ENCODE assay signal across 7 cellular contexts in the genomic region with DNA sequence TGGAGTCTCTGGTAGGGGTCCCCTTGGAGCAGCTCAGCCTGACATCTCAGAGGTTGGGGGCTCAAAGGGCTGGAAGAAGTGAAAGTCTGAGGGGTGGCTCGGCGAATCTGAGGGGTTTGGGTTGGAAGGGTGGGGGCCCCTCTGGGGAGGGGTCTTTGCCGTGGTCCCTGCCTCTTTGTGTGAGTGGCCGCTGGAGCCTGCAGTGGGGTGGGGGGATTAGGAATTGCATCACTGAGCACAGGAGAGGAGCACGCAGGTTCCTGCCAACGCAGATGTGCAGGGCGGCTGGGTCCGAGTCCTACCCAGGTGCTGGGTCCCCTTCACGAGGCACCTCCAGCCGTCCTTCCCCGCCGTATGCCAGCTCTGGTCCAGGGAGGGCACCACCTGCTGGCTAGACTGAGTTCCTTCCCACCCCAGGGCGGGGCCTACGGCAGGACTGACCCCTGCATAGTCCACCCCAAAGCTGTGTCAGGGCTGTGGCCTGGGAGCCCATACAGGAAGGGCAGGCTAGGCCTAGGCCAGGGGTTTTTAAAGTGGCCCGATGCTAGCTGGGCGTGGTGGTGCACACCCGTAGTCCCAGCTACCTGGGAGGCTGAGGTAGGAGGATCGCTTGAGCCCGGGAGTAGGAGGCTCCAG. TPM values are rescaled to one million over a fixed set of nuclear protein-coding genes. Genes with fewer than 3 reads are reported as not detected.
DNase-seq lines count a peak whose midpoint lies in the region; ATAC-seq and TF ChIP-seq lines count a peak whose summit lies in the region.

No MANE protein-coding gene starts in this region.

- no peak for ATAC-seq in GM19324 (IDR thresholded peaks at IDR 0.05; ENCODE audit: low FRiP score, unreplicated experiment)

- H3K14ac ChIP-seq in neuronal stem cell (ENCODE audit: low read length), result no peak overlapping the region

- H3K18ac ChIP-seq in neuronal stem cell (ENCODE audit: low read length), result peak overlapping the region; percentile 70

- TF ChIP-seq CTCF in GM06990 (IDR thresholded peaks at IDR 0.05; ENCODE audit: insufficient read depth, low read length, poor library complexity, severe bottlenecking), result peak; percentile 44
- TF ChIP-seq CTCF in colonic mucosa (IDR thresholded peaks at IDR 0.05), result peak; percentile 42

- H3K4me3 ChIP-seq in GM06990 (replicated peaks; ENCODE audit: low read depth, low read length) (no peak overlapping the region), colonic mucosa (no peak overlapping the region), neuronal stem cell (ENCODE audit: low read length in 2 of 2) (no peak overlapping the region)

- no peak overlapping the region for H2BK12ac ChIP-seq in neuronal stem cell (ENCODE audit: low read length)

- H3K27me3 ChIP-seq in GM06990 (replicated peaks; ENCODE audit: control insufficient read depth, insufficient read depth, low read length), result no peaks in the 10 kb centered on the region
- H3K27me3 ChIP-seq in colonic mucosa, result no peaks in the 10 kb centered on the region
- H3K27me3 ChIP-seq in neuronal stem cell (ENCODE audit: control insufficient read depth in 3 of 3, insufficient read depth in 3 of 3, low read depth in 1 of 3, low read length in 3 of 3), result peaks cover 0 to 86% (median 3%) of the 10 kb centered on the region in 3 experiments

- WGBS in neuronal stem cell (ENCODE audit: extremely low coverage in 2 of 2, insufficient read length in 2 of 2, insufficient replicate concordance in 1 of 2), 2 donors, result no CpG with 5 or more reads among the region's 19 CpGs

- H3K27ac ChIP-seq in colonic mucosa (no peak overlapping the region), neuronal stem cell (replicated peaks; ENCODE audit: low read length) (no peak overlapping the region)

- H3K4ac ChIP-seq in neuronal stem cell (ENCODE audit: low read length), result no peak overlapping the region

- no peak overlapping the region for H2BK15ac ChIP-seq in neuronal stem cell (ENCODE audit: low read length)

- H2BK5ac ChIP-seq in neuronal stem cell (ENCODE audit: low read length), result no peak overlapping the region

- intact Hi-C loops in colonic mucosa (cut with DNase I), result no loop called here

- peak overlapping the region; percentile 64 for H2BK120ac ChIP-seq in neuronal stem cell (ENCODE audit: low read depth, low read length)

- H2AK5ac ChIP-seq in neuronal stem cell (ENCODE audit: low read depth, low read length), result peak overlapping the region; percentile 58

- H3K23ac ChIP-seq in neuronal stem cell (ENCODE audit: low read depth, low read length, poor library complexity), result no peak overlapping the region

- H3K4me1 ChIP-seq in colonic mucosa, result peaks cover 13% of the 10 kb centered on the region
- peaks cover 5 to 20% of the 10 kb centered on the region in 2 donors for H3K4me1 ChIP-seq in neuronal stem cell (ENCODE audit: control insufficient read depth in 2 of 2, insufficient read depth in 1 of 2, low read depth in 1 of 2, low read length in 2 of 2)

- DNase-seq in GM06990 (ENCODE audit: extremely low read depth, insufficient read length) (no peak), NCI-H524 (lab: John Stamatoyannopoulos, UW) (peak; percentile 84 to 90), colonic mucosa (no peak), neuronal stem cell (ENCODE audit: low spot score) (no peak), ureter (ENCODE audit: low spot score) (no peak), hippocampal formation (lab: John Stamatoyannopoulos, UW) (no peak)

- peaks cover 11% of the 10 kb centered on the region for H3K36me3 ChIP-seq in GM06990 (ENCODE audit: control insufficient read depth, insufficient read depth, low read length)
- no peaks in the 10 kb centered on the region for H3K36me3 ChIP-seq in colonic mucosa
- no peaks in the 10 kb centered on the region for H3K36me3 ChIP-seq in neuronal stem cell (replicated peaks in 1 of 2; ENCODE audit: control insufficient read depth in 2 of 2, insufficient read depth in 2 of 2, low read length in 2 of 2)

- peak overlapping the region in 1 of 2 donors; percentile 8 for H3K9ac ChIP-seq in colonic mucosa (ENCODE audit: low read depth in 2 of 2, low read length in 2 of 2)
- no peak overlapping the region for H3K9ac ChIP-seq in neuronal stem cell (ENCODE audit: low read depth, low read length, poor library complexity)

- no peak overlapping the region for H4K8ac ChIP-seq in neuronal stem cell (ENCODE audit: low read depth, low read length)

- H2AFZ ChIP-seq in neuronal stem cell (ENCODE audit: low read length), result no peak overlapping the region

- no peak overlapping the region for H3K4me2 ChIP-seq in neuronal stem cell (ENCODE audit: insufficient read depth, low read length, poor library complexity, severe bottlenecking)

- no peak overlapping the region for H4K91ac ChIP-seq in neuronal stem cell (ENCODE audit: low read depth, low read length, poor library complexity)

- no peaks in the 10 kb centered on the region for H3K9me3 ChIP-seq in colonic mucosa
- H3K9me3 ChIP-seq in neuronal stem cell (replicated peaks in 1 of 2; ENCODE audit: control insufficient read depth in 2 of 2, insufficient read depth in 1 of 2, low read depth in 1 of 2, low read length in 2 of 2), result no peaks in the 10 kb centered on the region

- peaks cover 1% of the 10 kb centered on the region for H3K79me1 ChIP-seq in neuronal stem cell (ENCODE audit: low read depth, low read length)

RNA-seq across cellular contexts. Expression of a gene that starts 9.9 kb away (rescaled TPM):
- 1 to 10 TPM; 6.8 to 8.4 TPM for total RNA-seq in colonic mucosa
- 2.8 TPM for polyA plus RNA-seq in neuronal stem cell (2013, experiment 1 of 2)
- 2.9 TPM for polyA plus RNA-seq in neuronal stem cell (2013, experiment 2 of 2)
- total RNA-seq in ureter, result 19.4 TPM

RNA-seq across cellular contexts. Expression of a gene that starts 30.3 kb away (rescaled TPM):
- not detected for total RNA-seq in colonic mucosa
- 0.04 TPM for polyA plus RNA-seq in neuronal stem cell (2013, experiment 1 of 2)
- polyA plus RNA-seq in neuronal stem cell (2013, experiment 2 of 2), result 0.01 TPM
- not detected for total RNA-seq in ureter

Comparison
In these comparisons a context has a peak if more than half of its experiments do, and no peak if none do; other contexts are left out.
1. DNase-seq: peak in NCI-H524 (2 of 2); none in GM06990 (single experiment), colonic mucosa (single experiment), neuronal stem cell (single experiment), ureter (single experiment) and hippocampal formation (0 of 2).